Comparison of ENCODE assay signal across 8 cellular contexts in genomic region chrX:24241822-24242648, GRCh38.
DNase-seq lines count a peak whose midpoint lies in the region; ATAC-seq and TF ChIP-seq lines count a peak whose summit lies in the region.

No MANE protein-coding gene starts in this region.

- H3K27ac Mint-ChIP-seq in stimulated activated naive CD8-positive, alpha-beta T cell treated with anti-CD3 and anti-CD28 coated beads, Interleukin-15, amount 100 ng/mL, for 72 hours, result no peak overlapping the region
- no peak overlapping the region for H3K27ac Mint-ChIP-seq in activated CD4-positive, alpha-beta memory T cell treated with anti-CD3 and anti-CD28 coated beads, Interleukin-2, amount 10 ng/mL, durations not matched to agents 7 days and 5 days

- 87% methylated on average over 6 of the region's 13 CpGs for WGBS in mesenchymal stem cell

- H2AK5ac ChIP-seq in mesenchymal stem cell (ENCODE audit: low read length, severe bottlenecking), result no peak overlapping the region

- no peak overlapping the region for H3K27ac ChIP-seq in mesenchymal stem cell (ENCODE audit: low read length, poor library complexity, severe bottlenecking)
- H3K27ac ChIP-seq in effector memory CD4-positive, alpha-beta T cell (ENCODE audit: insufficient read depth, low read length, poor library complexity, severe bottlenecking), result no peak overlapping the region

- POLR2A ChIA-PET in activated CD4-positive, alpha-beta memory T cell treated with anti-CD3 and anti-CD28 coated beads, Interleukin-2, amount 10 ng/mL, durations not matched to agents 7 days and 5 days (lab: Charles Lee), result no interaction called here

- no peak overlapping the region for H2BK12ac ChIP-seq in mesenchymal stem cell (ENCODE audit: low read length in 2 of 2)

- H3K23ac ChIP-seq in mesenchymal stem cell (ENCODE audit: low read length in 2 of 2), result no peak overlapping the region

- no peaks in the 10 kb centered on the region for H3K9me3 ChIP-seq in mesenchymal stem cell (ENCODE audit: control insufficient read depth, low read length)
- H3K9me3 ChIP-seq in effector memory CD4-positive, alpha-beta T cell (ENCODE audit: control insufficient read depth, low read length), result no peaks in the 10 kb centered on the region

- H3K4me1 Mint-ChIP-seq in stimulated activated naive CD8-positive, alpha-beta T cell treated with anti-CD3 and anti-CD28 coated beads, Interleukin-15, amount 100 ng/mL, for 72 hours, result peaks cover 10% of the 10 kb centered on the region
- peaks cover 5% of the 10 kb centered on the region for H3K4me1 Mint-ChIP-seq in activated CD4-positive, alpha-beta memory T cell treated with anti-CD3 and anti-CD28 coated beads, Interleukin-2, amount 10 ng/mL, durations not matched to agents 7 days and 5 days

- H2BK120ac ChIP-seq in mesenchymal stem cell (ENCODE audit: low read depth, low read length), result no peak overlapping the region

- H3K4me1 ChIP-seq in mesenchymal stem cell (ENCODE audit: control insufficient read depth, insufficient read depth, low read depth, low read length), result peaks cover 1% of the 10 kb centered on the region
- no peaks in the 10 kb centered on the region for H3K4me1 ChIP-seq in effector memory CD4-positive, alpha-beta T cell (ENCODE audit: control insufficient read depth, insufficient read depth, low read length, poor library complexity, severe bottlenecking)

- peak; percentile 49 for ATAC-seq in stimulated activated naive CD8-positive, alpha-beta T cell treated with anti-CD3 and anti-CD28 coated beads, Interleukin-15, amount 100 ng/mL, for 72 hours
- no peak for ATAC-seq in stimulated activated naive CD8-positive, alpha-beta T cell treated with anti-CD3 and anti-CD28 coated beads, Interleukin-15, Interleukin-2, amounts not matched to agents 100 U/mL and 50 U/mL, for 24 hours
- ATAC-seq in HG02642 (IDR thresholded peaks at IDR 0.05; ENCODE audit: poor library complexity, unreplicated experiment), result peak; percentile 10

- no peak overlapping the region for H4K91ac ChIP-seq in mesenchymal stem cell (ENCODE audit: low read length)

- no peak overlapping the region for H3K4ac ChIP-seq in mesenchymal stem cell (ENCODE audit: low read depth in 1 of 2, low read length in 2 of 2)

- no peak overlapping the region for H2AFZ ChIP-seq in mesenchymal stem cell (ENCODE audit: low read depth, low read length)

- H3K27me3 ChIP-seq in mesenchymal stem cell (ENCODE audit: control insufficient read depth in 1 of 2, insufficient read depth in 1 of 2, low read length in 2 of 2), result peaks cover 0 to 13% of the 10 kb centered on the region in 2 experiments
- no peaks in the 10 kb centered on the region for H3K27me3 ChIP-seq in effector memory CD4-positive, alpha-beta T cell (replicated peaks; ENCODE audit: control insufficient read depth, insufficient read depth, low read length, poor library complexity, severe bottlenecking)

- H3K4me3 ChIP-seq in choroid plexus epithelial cell (ENCODE audit: low read depth, low read length), result no peak overlapping the region
- no peak overlapping the region for H3K4me3 ChIP-seq in mesenchymal stem cell (ENCODE audit: insufficient read depth in 1 of 2, low read depth in 1 of 2, low read length in 2 of 2)
- H3K4me3 ChIP-seq in effector memory CD4-positive, alpha-beta T cell (ENCODE audit: insufficient read depth, low read depth, low read length, poor library complexity, severe bottlenecking), result no peak overlapping the region

- no peak overlapping the region for H3K4me3 Mint-ChIP-seq in stimulated activated naive CD8-positive, alpha-beta T cell treated with anti-CD3 and anti-CD28 coated beads, Interleukin-15, amount 100 ng/mL, for 72 hours
- H3K4me3 Mint-ChIP-seq in activated CD4-positive, alpha-beta memory T cell treated with anti-CD3 and anti-CD28 coated beads, Interleukin-2, amount 10 ng/mL, durations not matched to agents 7 days and 5 days, result no peak overlapping the region

- H3K36me3 ChIP-seq in mesenchymal stem cell (ENCODE audit: control insufficient read depth in 1 of 2, insufficient read depth in 2 of 2, low read depth in 1 of 2, low read length in 2 of 2), result no peaks in the 10 kb centered on the region
- H3K36me3 ChIP-seq in effector memory CD4-positive, alpha-beta T cell (ENCODE audit: control insufficient read depth, insufficient read depth, low read length), result no peaks in the 10 kb centered on the region

- H3K14ac ChIP-seq in mesenchymal stem cell (ENCODE audit: low read length in 2 of 2), result no peak overlapping the region

- H3K9me3 Mint-ChIP-seq in stimulated activated naive CD8-positive, alpha-beta T cell treated with anti-CD3 and anti-CD28 coated beads, Interleukin-15, amount 100 ng/mL, for 72 hours, result no peaks in the 10 kb centered on the region
- no peaks in the 10 kb centered on the region for H3K9me3 Mint-ChIP-seq in activated CD4-positive, alpha-beta memory T cell treated with anti-CD3 and anti-CD28 coated beads, Interleukin-2, amount 10 ng/mL, durations not matched to agents 7 days and 5 days

- peak overlapping the region; percentile 77 for H3K9ac ChIP-seq in mesenchymal stem cell (ENCODE audit: low read length)

- no peak overlapping the region for H2BK15ac ChIP-seq in mesenchymal stem cell (ENCODE audit: low read depth, poor library complexity, severe bottlenecking)

- H3K18ac ChIP-seq in mesenchymal stem cell (ENCODE audit: low read depth in 1 of 2, low read length in 2 of 2), result no peak overlapping the region

- H3K36me3 Mint-ChIP-seq in activated CD4-positive, alpha-beta memory T cell treated with anti-CD3 and anti-CD28 coated beads, Interleukin-2, amount 10 ng/mL, durations not matched to agents 7 days and 5 days (ENCODE audit: low read depth), result no peaks in the 10 kb centered on the region

- no peak overlapping the region for H4K8ac ChIP-seq in mesenchymal stem cell (ENCODE audit: low read length)

- H3K4me2 ChIP-seq in mesenchymal stem cell (ENCODE audit: low read length, poor library complexity, severe bottlenecking), result no peak overlapping the region

- CTCF ChIA-PET in activated CD4-positive, alpha-beta memory T cell treated with anti-CD3 and anti-CD28 coated beads, Interleukin-2, amount 10 ng/mL, durations not matched to agents 7 days and 5 days (lab: Charles Lee), result interaction anchor here (0.6 to 1.7 kb wide), 3 partner anchors 160 to 1853 kb away, joined by 3 to 8 read pairs (median 3); no protein-coding TSS in a partner anchor

- no peaks in the 10 kb centered on the region for H3K27me3 Mint-ChIP-seq in stimulated activated naive CD8-positive, alpha-beta T cell treated with anti-CD3 and anti-CD28 coated beads, Interleukin-15, amount 100 ng/mL, for 72 hours
- H3K27me3 Mint-ChIP-seq in activated CD4-positive, alpha-beta memory T cell treated with anti-CD3 and anti-CD28 coated beads, Interleukin-2, amount 10 ng/mL, durations not matched to agents 7 days and 5 days, result peaks cover 4% of the 10 kb centered on the region

- H2BK5ac ChIP-seq in mesenchymal stem cell (ENCODE audit: low read depth, low read length, poor library complexity, severe bottlenecking), result no peak overlapping the region

- DNase-seq in stimulated activated naive CD8-positive, alpha-beta T cell treated with anti-CD3 and anti-CD28 coated beads, Interleukin-15, amount 100 ng/mL, for 72 hours, result no peak
- no peak for DNase-seq in stimulated activated naive CD8-positive, alpha-beta T cell treated with anti-CD3 and anti-CD28 coated beads, Interleukin-15, Interleukin-2, amounts not matched to agents 100 U/mL and 50 U/mL, for 24 hours
- DNase-seq in NCI-H345 (lab: John Stamatoyannopoulos, UW) (peak; percentile 50), choroid plexus epithelial cell (ENCODE audit: low read depth) (peak; percentile 55), mesenchymal stem cell (peak; percentile 32)
- DNase-seq in activated CD4-positive, alpha-beta memory T cell treated with anti-CD3 and anti-CD28 coated beads, Interleukin-2, amount 10 ng/mL, durations not matched to agents 7 days and 5 days, result no peak
- no peak for DNase-seq in effector memory CD4-positive, alpha-beta T cell

- peak; percentile 42 for TF ChIP-seq CTCF in choroid plexus epithelial cell (conservative IDR thresholded peaks at IDR 0.05; ENCODE audit: low read depth, low read length)

- no peaks in the 10 kb centered on the region for H3K79me1 ChIP-seq in mesenchymal stem cell (replicated peaks; ENCODE audit: low read length, poor library complexity, severe bottlenecking)

Comparison
In these comparisons a context has a peak if more than half of its experiments do, and no peak if none do; other contexts are left out.
1. DNase-seq: peak in NCI-H345 (single experiment), choroid plexus epithelial cell (single experiment) and mesenchymal stem cell (single experiment); none in stimulated activated naive CD8-positive, alpha-beta T cell treated with anti-CD3 and anti-CD28 coated beads, Interleukin-15, amount 100 ng/mL, for 72 hours (0 of 2), stimulated activated naive CD8-positive, alpha-beta T cell treated with anti-CD3 and anti-CD28 coated beads, Interleukin-15, Interleukin-2, amounts not matched to agents 100 U/mL and 50 U/mL, for 24 hours (single experiment), activated CD4-positive, alpha-beta memory T cell treated with anti-CD3 and anti-CD28 coated beads, Interleukin-2, amount 10 ng/mL, durations not matched to agents 7 days and 5 days (single experiment) and effector memory CD4-positive, alpha-beta T cell (0 of 3).